In the genomic region with DNA sequence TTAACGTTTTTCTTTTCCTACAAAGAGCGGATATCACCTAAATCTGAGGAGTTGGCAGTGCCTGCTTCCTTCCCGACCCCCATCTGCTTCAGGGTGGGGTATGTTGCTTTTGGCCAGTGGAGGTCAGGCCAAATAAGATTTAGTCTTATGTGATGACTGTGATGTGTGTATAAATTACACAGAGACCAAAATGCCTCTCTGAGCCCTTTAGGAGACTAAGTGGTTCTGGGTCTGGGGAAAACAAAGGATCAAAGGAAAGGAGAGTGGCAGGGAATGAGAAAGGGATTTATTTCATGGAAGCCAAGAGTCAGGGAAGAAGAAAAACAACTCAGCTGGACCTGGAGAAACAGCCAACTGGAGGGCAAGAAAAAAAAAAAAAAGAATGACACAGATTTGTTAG, we compare ENCODE assay signal across 1 cellular context.
TF ChIP-seq lines count a peak whose summit lies in the region.

No MANE protein-coding gene starts in this region.

TF ChIP-seq in WTC11, 78 proteins besides CTCF, POLR2A, EP300 and RAD21 (continued from another document):
- TF ChIP-seq, protein P1, sequence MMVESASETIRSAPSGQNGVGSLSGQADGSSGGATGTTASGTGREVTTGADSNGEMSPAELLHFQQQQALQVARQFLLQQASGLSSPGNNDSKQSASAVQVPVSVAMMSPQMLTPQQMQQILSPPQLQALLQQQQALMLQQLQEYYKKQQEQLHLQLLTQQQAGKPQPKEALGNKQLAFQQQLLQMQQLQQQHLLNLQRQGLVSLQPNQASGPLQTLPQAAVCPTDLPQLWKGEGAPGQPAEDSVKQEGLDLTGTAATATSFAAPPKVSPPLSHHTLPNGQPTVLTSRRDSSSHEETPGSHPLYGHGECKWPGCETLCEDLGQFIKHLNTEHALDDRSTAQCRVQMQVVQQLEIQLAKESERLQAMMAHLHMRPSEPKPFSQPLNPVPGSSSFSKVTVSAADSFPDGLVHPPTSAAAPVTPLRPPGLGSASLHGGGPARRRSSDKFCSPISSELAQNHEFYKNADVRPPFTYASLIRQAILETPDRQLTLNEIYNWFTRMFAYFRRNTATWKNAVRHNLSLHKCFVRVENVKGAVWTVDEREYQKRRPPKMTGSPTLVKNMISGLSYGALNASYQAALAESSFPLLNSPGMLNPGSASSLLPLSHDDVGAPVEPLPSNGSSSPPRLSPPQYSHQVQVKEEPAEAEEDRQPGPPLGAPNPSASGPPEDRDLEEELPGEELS (CRISPR knock-in tag; IDR thresholded peaks at IDR 0.05), result no peak
- TF ChIP-seq TP53 (CRISPR knock-in tag; IDR thresholded peaks at IDR 0.05) (no peak), MXD4 (CRISPR knock-in tag; IDR thresholded peaks at IDR 0.05; ENCODE audit: borderline replicate concordance) (no peak), CREB1 (CRISPR knock-in tag; IDR thresholded peaks at IDR 0.05) (no peak)
- TF ChIP-seq, protein P2, sequence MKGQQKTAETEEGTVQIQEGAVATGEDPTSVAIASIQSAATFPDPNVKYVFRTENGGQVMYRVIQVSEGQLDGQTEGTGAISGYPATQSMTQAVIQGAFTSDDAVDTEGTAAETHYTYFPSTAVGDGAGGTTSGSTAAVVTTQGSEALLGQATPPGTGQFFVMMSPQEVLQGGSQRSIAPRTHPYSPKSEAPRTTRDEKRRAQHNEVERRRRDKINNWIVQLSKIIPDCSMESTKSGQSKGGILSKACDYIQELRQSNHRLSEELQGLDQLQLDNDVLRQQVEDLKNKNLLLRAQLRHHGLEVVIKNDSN (CRISPR knock-in tag; IDR thresholded peaks at IDR 0.05), result no peak
TF ChIP-seq in WTC11: peak in this region for 0.
